Comparison of ENCODE assay signal across 9 cellular contexts in genomic region chr15:77179541-77179998, GRCh38.
DNase-seq lines count a peak whose midpoint lies in the region; ATAC-seq, FAIRE-seq and TF ChIP-seq lines count a peak whose summit lies in the region.
"Had no signal": no experiment of that assay in that cellular context is flagged by ENCODE, and none has a peak within 500 bp of the region (broad histone marks: within the 10 kb centered on the region; RNA-seq: fewer than 3 reads in every experiment).

No MANE protein-coding gene starts in this region.

- H3K27ac ChIP-seq in KOPT-K1 (ENCODE audit: low read depth, low read length, poor library complexity, severe bottlenecking) (peak overlapping the region; percentile 71), endothelial cell of umbilical vein (ENCODE audit: insufficient read depth, low read depth, low read length) (no peak overlapping the region), esophagus squamous epithelium (no peak overlapping the region)
- H3K27ac ChIP-seq: parathyroid adenoma had no signal

- H3K4me1 ChIP-seq in endothelial cell of umbilical vein (ENCODE audit: control insufficient read depth, extremely low read depth, insufficient read depth, low read length), result peaks cover 12% of the 10 kb centered on the region
- H3K4me1 ChIP-seq in esophagus squamous epithelium, result peaks cover 0 to 5% (median 0%) of the 10 kb centered on the region in 3 donors
- H3K4me1 ChIP-seq: parathyroid adenoma had no signal

- FAIRE-seq in endothelial cell of umbilical vein (lab: Jason Lieb, UNC), result no peak

- POLR2A ChIA-PET in endothelial cell of umbilical vein (lab: Charles Lee), result no interaction called here

- H3K36me3 ChIP-seq in KOPT-K1 (ENCODE audit: insufficient read depth, low read length), result no peaks in the 10 kb centered on the region
- H3K36me3 ChIP-seq in endothelial cell of umbilical vein (ENCODE audit: control insufficient read depth in 2 of 2, extremely low read depth in 1 of 2, insufficient read depth in 2 of 2, low read length in 2 of 2), result peaks cover 4 to 5% of the 10 kb centered on the region in 2 experiments
- peaks cover 0 to 8% (median 0%) of the 10 kb centered on the region in 3 donors for H3K36me3 ChIP-seq in esophagus squamous epithelium
- H3K36me3 ChIP-seq in MG63, result peaks cover 22% of the 10 kb centered on the region

- no peaks in the 10 kb centered on the region for H3K9me1 ChIP-seq in endothelial cell of umbilical vein (replicated peaks; ENCODE audit: control insufficient read depth, extremely low read depth, insufficient read depth, low read length)

- H3K9me3 ChIP-seq in KOPT-K1 (ENCODE audit: insufficient read depth, low read length, poor library complexity, severe bottlenecking), result no peaks in the 10 kb centered on the region
- no peaks in the 10 kb centered on the region for H3K9me3 ChIP-seq in endothelial cell of umbilical vein (replicated peaks; ENCODE audit: control insufficient read depth, insufficient read depth, low read length)
- no peaks in the 10 kb centered on the region for H3K9me3 ChIP-seq in esophagus squamous epithelium
- no peaks in the 10 kb centered on the region for H3K9me3 ChIP-seq in MG63

- no peak for TF ChIP-seq POLR2A in endothelial cell of umbilical vein (IDR thresholded peaks at IDR 0.05; ENCODE audit: low read depth, low read length)
- TF ChIP-seq POLR2A in esophagus squamous epithelium (IDR thresholded peaks at IDR 0.05), result no peak

- H2AFZ ChIP-seq in endothelial cell of umbilical vein (ENCODE audit: low read depth, low read length), result no peak overlapping the region
- H2AFZ ChIP-seq: parathyroid adenoma had no signal

- no peaks in the 10 kb centered on the region for H4K20me1 ChIP-seq in endothelial cell of umbilical vein (replicated peaks; ENCODE audit: control insufficient read depth, extremely low read depth, insufficient read depth, low read length)

- BruUV-seq in endothelial cell of umbilical vein (replicated peaks; lab: Mats Ljungman, UMichigan), result TSS peak; percentile 15

- H3K9ac ChIP-seq in endothelial cell of umbilical vein (replicated peaks; ENCODE audit: extremely low read depth, insufficient read depth, low read length), result no peak overlapping the region
- H3K9ac ChIP-seq: parathyroid adenoma had no signal

- intact Hi-C loops in endothelial cell of umbilical vein (cut with micrococcal nuclease) (no loop called here), esophagus squamous epithelium (cut with DNase I) (no loop called here)

- peak; percentile 47 for ATAC-seq in GM21367 (IDR thresholded peaks at IDR 0.05; ENCODE audit: unreplicated experiment)

- CTCF ChIA-PET in endothelial cell of umbilical vein (lab: Charles Lee), result interaction anchor here (2.7 kb wide), 1 partner anchor 364 kb away, joined by 15 read pairs; no protein-coding TSS in a partner anchor

- H3K79me2 ChIP-seq in endothelial cell of umbilical vein (ENCODE audit: control insufficient read depth, insufficient read depth, low read length), result peaks cover 5% of the 10 kb centered on the region
- H3K79me2 ChIP-seq: parathyroid adenoma had no signal

- DNase-seq in endothelial cell of umbilical vein (ENCODE audit: low read depth, low spot score) (no peak), superior temporal gyrus (ENCODE audit: extremely low spot score) (no peak), esophagus squamous epithelium (lab: John Stamatoyannopoulos, UW) (no peak), MG63 (no peak), C1 segment of cervical spinal cord (lab: John Stamatoyannopoulos, UW) (no peak)

- TF ChIP-seq CTCF in GM12872 (IDR thresholded peaks at IDR 0.05; ENCODE audit: insufficient read depth, low read depth, low read length), result peak; percentile 27; the same call in 1 of the 3 replicates
- TF ChIP-seq CTCF in endothelial cell of umbilical vein (IDR thresholded peaks at IDR 0.05; ENCODE audit: extremely low read depth in 1 of 2, insufficient read depth in 1 of 2, low read depth in 1 of 2, low read length in 2 of 2), result no peak
- TF ChIP-seq CTCF in esophagus squamous epithelium (IDR thresholded peaks at IDR 0.05), result no peak

- dilution Hi-C loops in endothelial cell of umbilical vein (cut with MboI; ENCODE audit: extremely low pct_ligation_motif_present, low sequenced_read_pairs), result no loop called here

- H3K4me2 ChIP-seq in endothelial cell of umbilical vein (ENCODE audit: insufficient read depth, low read length), result no peak overlapping the region

- H3K27me3 ChIP-seq in endothelial cell of umbilical vein (ENCODE audit: control insufficient read depth in 2 of 2, insufficient read depth in 2 of 2, low read length in 2 of 2) (no peaks in the 10 kb centered on the region), esophagus squamous epithelium (no peaks in the 10 kb centered on the region), MG63 (no peaks in the 10 kb centered on the region)

- H3K4me3 ChIP-seq in endothelial cell of umbilical vein (replicated peaks in 1 of 3; ENCODE audit: insufficient read depth in 1 of 3, low read depth in 1 of 3, low read length in 3 of 3), result no peak overlapping the region
- H3K4me3 ChIP-seq in esophagus squamous epithelium, result no peak overlapping the region
- no peak overlapping the region for H3K4me3 ChIP-seq in MG63

TF ChIP-seq in endothelial cell of umbilical vein, 7 proteins besides CTCF, POLR2A, EP300 and RAD21:
- TF ChIP-seq FOS (IDR thresholded peaks at IDR 0.05; ENCODE audit: borderline replicate concordance, insufficient read depth, low read length), result no peak
- no peak for TF ChIP-seq EZH2 (IDR thresholded peaks at IDR 0.05; ENCODE audit: borderline replicate concordance, low read depth, low read length, severe bottlenecking)
- no peak for TF ChIP-seq MYC (IDR thresholded peaks at IDR 0.05; ENCODE audit: low read depth, low read length)
- TF ChIP-seq, protein P1, sequence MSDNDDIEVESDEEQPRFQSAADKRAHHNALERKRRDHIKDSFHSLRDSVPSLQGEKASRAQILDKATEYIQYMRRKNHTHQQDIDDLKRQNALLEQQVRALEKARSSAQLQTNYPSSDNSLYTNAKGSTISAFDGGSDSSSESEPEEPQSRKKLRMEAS (IDR thresholded peaks at IDR 0.05; ENCODE audit: insufficient read depth, insufficient read length), result no peak
- TF ChIP-seq JUN (IDR thresholded peaks at IDR 0.05; ENCODE audit: borderline replicate concordance, insufficient read depth, insufficient read length, low read depth), result no peak
- TF ChIP-seq GATA2 (IDR thresholded peaks at IDR 0.05; ENCODE audit: insufficient read depth, insufficient read length, low read depth, low read length), result no peak
